Comparison of ENCODE assay signal across 1 cellular context in genomic region chr19:16571689-16572331, GRCh38.
TF ChIP-seq lines count a peak whose summit lies in the region.

No MANE protein-coding gene starts in this region.

TF ChIP-seq in HepG2, 621 proteins besides CTCF, POLR2A, EP300 and RAD21 (continued from another document):
- TF ChIP-seq RFX1 (IDR thresholded peaks at IDR 0.05) (no peak), CAMTA2 (CRISPR knock-in tag; IDR thresholded peaks at IDR 0.05; ENCODE audit: borderline replicate concordance) (0 out of 2 replicates have a peak, but pooled peaks have one; percentile 25), ZNF232 (CRISPR knock-in tag; IDR thresholded peaks at IDR 0.05; ENCODE audit: borderline replicate concordance) (peak; percentile 34; the same call in 1 of the 2 replicates), MIXL1 (CRISPR knock-in tag; IDR thresholded peaks at IDR 0.05) (no peak), ATF1 (CRISPR knock-in tag; IDR thresholded peaks at IDR 0.05) (no peak), ZSCAN22 (CRISPR knock-in tag; IDR thresholded peaks at IDR 0.05) (no peak), ZIK1 (CRISPR knock-in tag; IDR thresholded peaks at IDR 0.05; ENCODE audit: borderline replicate concordance, low read depth) (peak; percentile 23; the same call in 1 of the 2 replicates), ZNF598 (CRISPR knock-in tag; IDR thresholded peaks at IDR 0.05; ENCODE audit: borderline replicate concordance) (0 out of 2 replicates have a peak, but pooled peaks have one; percentile 41), NONO (IDR thresholded peaks at IDR 0.05) (no peak), NONO (CRISPR knock-in tag; conservative IDR thresholded peaks at IDR 0.05) (no peak), ATF7-NPFF (CRISPR knock-in tag; IDR thresholded peaks at IDR 0.05; ENCODE audit: low read depth) (no peak), IRX3 (CRISPR knock-in tag; IDR thresholded peaks at IDR 0.05; ENCODE audit: borderline replicate concordance, low read depth) (0 out of 2 replicates have a peak, but pooled peaks have one; percentile 50), AGO2 (optimal IDR thresholded peaks at IDR 0.05; ENCODE audit: low read depth, low read length) (peak; percentile 59), MYPOP (CRISPR knock-in tag; IDR thresholded peaks at IDR 0.05) (no peak), CHD2 (IDR thresholded peaks at IDR 0.05; ENCODE audit: low read depth, low read length) (no peak), ZFP37 (CRISPR knock-in tag; IDR thresholded peaks at IDR 0.05; ENCODE audit: borderline replicate concordance) (no peak), CSRNP2 (CRISPR knock-in tag; conservative IDR thresholded peaks at IDR 0.05; ENCODE audit: low read depth) (0 out of 2 replicates have a peak, but pooled peaks have one; percentile 7), SIN3B (IDR thresholded peaks at IDR 0.05; ENCODE audit: low read length) (no peak), ZBTB4 (CRISPR knock-in tag; IDR thresholded peaks at IDR 0.05; ENCODE audit: borderline replicate concordance) (0 out of 2 replicates have a peak, but pooled peaks have one; percentile 1), MXI1 (IDR thresholded peaks at IDR 0.05; ENCODE audit: borderline replicate concordance, low read depth, low read length) (peak; percentile 43; the same call in 1 of the 3 replicates), TCF12 (IDR thresholded peaks at IDR 0.05) (no peak), TCF12 (CRISPR knock-in tag; IDR thresholded peaks at IDR 0.05) (no peak), REPIN1 (CRISPR knock-in tag; IDR thresholded peaks at IDR 0.05; ENCODE audit: borderline replicate concordance, low read depth) (no peak), ZNF367 (CRISPR knock-in tag; IDR thresholded peaks at IDR 0.05; ENCODE audit: borderline replicate concordance) (no peak), ZNF776 (CRISPR knock-in tag; IDR thresholded peaks at IDR 0.05) (peak; percentile 18; the same call in 1 of the 2 replicates), KDM5A (IDR thresholded peaks at IDR 0.05; ENCODE audit: borderline replicate concordance, low read length) (peak; percentile 83), HNF1B (CRISPR knock-in tag; IDR thresholded peaks at IDR 0.05) (no peak)
- TF ChIP-seq, protein P1, sequence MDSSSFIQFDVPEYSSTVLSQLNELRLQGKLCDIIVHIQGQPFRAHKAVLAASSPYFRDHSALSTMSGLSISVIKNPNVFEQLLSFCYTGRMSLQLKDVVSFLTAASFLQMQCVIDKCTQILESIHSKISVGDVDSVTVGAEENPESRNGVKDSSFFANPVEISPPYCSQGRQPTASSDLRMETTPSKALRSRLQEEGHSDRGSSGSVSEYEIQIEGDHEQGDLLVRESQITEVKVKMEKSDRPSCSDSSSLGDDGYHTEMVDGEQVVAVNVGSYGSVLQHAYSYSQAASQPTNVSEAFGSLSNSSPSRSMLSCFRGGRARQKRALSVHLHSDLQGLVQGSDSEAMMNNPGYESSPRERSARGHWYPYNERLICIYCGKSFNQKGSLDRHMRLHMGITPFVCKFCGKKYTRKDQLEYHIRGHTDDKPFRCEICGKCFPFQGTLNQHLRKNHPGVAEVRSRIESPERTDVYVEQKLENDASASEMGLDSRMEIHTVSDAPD (CRISPR knock-in tag; IDR thresholded peaks at IDR 0.05): no peak
- TF ChIP-seq, protein P2, sequence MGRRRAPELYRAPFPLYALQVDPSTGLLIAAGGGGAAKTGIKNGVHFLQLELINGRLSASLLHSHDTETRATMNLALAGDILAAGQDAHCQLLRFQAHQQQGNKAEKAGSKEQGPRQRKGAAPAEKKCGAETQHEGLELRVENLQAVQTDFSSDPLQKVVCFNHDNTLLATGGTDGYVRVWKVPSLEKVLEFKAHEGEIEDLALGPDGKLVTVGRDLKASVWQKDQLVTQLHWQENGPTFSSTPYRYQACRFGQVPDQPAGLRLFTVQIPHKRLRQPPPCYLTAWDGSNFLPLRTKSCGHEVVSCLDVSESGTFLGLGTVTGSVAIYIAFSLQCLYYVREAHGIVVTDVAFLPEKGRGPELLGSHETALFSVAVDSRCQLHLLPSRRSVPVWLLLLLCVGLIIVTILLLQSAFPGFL (CRISPR knock-in tag; IDR thresholded peaks at IDR 0.05): no peak
- TF ChIP-seq, protein P3, sequence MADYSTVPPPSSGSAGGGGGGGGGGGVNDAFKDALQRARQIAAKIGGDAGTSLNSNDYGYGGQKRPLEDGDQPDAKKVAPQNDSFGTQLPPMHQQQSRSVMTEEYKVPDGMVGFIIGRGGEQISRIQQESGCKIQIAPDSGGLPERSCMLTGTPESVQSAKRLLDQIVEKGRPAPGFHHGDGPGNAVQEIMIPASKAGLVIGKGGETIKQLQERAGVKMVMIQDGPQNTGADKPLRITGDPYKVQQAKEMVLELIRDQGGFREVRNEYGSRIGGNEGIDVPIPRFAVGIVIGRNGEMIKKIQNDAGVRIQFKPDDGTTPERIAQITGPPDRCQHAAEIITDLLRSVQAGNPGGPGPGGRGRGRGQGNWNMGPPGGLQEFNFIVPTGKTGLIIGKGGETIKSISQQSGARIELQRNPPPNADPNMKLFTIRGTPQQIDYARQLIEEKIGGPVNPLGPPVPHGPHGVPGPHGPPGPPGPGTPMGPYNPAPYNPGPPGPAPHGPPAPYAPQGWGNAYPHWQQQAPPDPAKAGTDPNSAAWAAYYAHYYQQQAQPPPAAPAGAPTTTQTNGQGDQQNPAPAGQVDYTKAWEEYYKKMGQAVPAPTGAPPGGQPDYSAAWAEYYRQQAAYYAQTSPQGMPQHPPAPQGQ (CRISPR knock-in tag; IDR thresholded peaks at IDR 0.05; ENCODE audit: borderline replicate concordance): no peak
- TF ChIP-seq, protein P4, sequence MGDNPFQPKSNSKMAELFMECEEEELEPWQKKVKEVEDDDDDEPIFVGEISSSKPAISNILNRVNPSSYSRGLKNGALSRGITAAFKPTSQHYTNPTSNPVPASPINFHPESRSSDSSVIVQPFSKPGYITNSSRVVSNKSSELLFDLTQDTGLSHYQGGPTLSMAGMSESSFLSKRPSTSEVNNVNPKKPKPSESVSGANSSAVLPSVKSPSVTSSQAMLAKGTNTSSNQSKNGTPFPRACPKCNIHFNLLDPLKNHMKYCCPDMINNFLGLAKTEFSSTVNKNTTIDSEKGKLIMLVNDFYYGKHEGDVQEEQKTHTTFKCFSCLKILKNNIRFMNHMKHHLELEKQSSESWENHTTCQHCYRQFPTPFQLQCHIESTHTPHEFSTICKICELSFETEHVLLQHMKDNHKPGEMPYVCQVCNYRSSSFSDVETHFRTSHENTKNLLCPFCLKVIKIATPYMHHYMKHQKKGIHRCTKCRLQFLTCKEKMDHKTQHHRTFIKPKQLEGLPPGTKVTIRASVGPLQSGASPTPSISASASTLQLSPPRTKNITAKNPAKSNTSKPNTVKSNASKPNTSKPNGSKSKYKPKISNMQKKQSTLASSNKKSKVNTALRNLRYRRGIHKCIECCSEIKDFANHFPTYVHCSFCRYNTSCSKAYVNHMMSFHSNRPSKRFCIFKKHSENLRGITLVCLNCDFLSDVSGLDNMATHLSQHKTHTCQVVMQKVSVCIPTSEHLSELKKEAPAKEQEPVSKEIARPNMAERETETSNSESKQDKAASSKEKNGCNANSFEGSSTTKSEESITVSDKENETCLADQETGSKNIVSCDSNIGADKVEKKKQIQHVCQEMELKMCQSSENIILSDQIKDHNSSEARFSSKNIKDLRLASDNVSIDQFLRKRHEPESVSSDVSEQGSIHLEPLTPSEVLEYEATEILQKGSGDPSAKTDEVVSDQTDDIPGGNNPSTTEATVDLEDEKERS (CRISPR knock-in tag; IDR thresholded peaks at IDR 0.05): no peak
- TF ChIP-seq, protein P5, sequence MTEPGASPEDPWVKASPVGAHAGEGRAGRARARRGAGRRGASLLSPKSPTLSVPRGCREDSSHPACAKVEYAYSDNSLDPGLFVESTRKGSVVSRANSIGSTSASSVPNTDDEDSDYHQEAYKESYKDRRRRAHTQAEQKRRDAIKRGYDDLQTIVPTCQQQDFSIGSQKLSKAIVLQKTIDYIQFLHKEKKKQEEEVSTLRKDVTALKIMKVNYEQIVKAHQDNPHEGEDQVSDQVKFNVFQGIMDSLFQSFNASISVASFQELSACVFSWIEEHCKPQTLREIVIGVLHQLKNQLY (CRISPR knock-in tag; IDR thresholded peaks at IDR 0.05): no peak
